In the genomic region with DNA sequence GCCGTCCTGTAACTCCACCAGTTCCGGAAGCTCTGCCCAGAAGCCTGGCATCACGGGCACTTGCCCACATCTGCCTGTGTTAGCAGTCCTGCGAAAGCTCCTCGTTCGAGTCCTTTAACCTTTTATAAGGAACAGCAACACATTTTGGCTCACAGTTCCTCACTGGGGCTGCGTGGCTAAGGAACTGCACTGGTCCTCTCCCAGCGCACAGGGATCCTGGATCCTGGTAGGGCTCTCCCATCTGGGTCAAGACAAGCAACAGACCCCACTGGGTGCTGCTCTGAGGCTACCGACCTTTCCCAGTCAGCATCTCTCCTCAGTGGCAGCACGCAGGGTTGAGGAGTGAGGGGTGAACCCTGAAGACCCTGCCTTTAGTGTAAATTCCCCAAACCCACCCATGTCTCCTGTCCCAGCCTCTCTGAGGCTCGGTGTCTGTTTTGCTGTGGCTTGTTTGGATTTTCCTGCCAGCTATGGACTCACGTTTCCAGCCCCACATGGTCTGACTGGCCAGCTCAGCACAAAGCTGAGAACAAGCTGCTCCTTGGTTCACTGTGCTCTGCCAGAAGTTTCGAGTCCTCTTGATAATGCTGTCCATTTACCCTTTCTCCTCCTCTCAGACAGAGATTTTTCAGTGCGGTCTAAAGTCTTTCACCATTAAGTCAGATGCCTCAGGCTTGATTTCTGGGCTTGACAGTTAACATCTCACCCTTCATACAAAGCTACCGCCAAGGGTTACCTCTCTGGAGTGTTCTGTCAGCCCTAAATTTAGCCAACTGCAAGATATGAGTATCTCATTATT, we compare ENCODE assay signal across 18 cellular contexts.
DNase-seq lines count a peak whose midpoint lies in the region; ATAC-seq and TF ChIP-seq lines count a peak whose summit lies in the region.
"Had no signal": no experiment of that assay in that cellular context is flagged by ENCODE, and none has a peak within 500 bp of the region (broad histone marks: within the 10 kb centered on the region; RNA-seq: fewer than 3 reads in every experiment).

No MANE protein-coding gene starts in this region.

- ATAC-seq in HG02759 (IDR thresholded peaks at IDR 0.05; ENCODE audit: unreplicated experiment), result no peak
- no peak for ATAC-seq in esophagus mucosa
- ATAC-seq: naive thymus-derived CD8-positive, alpha-beta T cell had no signal

- no peak for TF ChIP-seq CTCF in foreskin fibroblast (IDR thresholded peaks at IDR 0.05; ENCODE audit: low read depth, low read length)
- TF ChIP-seq CTCF in neural crest cell (conservative IDR thresholded peaks at IDR 0.05), result no peak

- no peaks in the 10 kb centered on the region for H3K36me3 Mint-ChIP-seq in neural crest cell (ENCODE audit: low read depth)
- H3K36me3 Mint-ChIP-seq: activated naive CD8-positive, alpha-beta T cell treated with anti-CD3 and anti-CD28 coated beads, Interleukin-2, amount 10 ng/mL, durations not matched to agents 7 days and 5 days; naive thymus-derived CD8-positive, alpha-beta T cell had no signal

- peak overlapping the region; percentile 10 for H3K27ac Mint-ChIP-seq in neural crest cell (ENCODE audit: unreplicated experiment)
- H3K27ac Mint-ChIP-seq: activated naive CD8-positive, alpha-beta T cell treated with anti-CD3 and anti-CD28 coated beads, Interleukin-2, amount 10 ng/mL, durations not matched to agents 7 days and 5 days had no signal

- H3K27me3 Mint-ChIP-seq in neural crest cell (ENCODE audit: low read depth), result peaks cover 24% of the 10 kb centered on the region

- peaks cover 9% of the 10 kb centered on the region for H3K4me1 Mint-ChIP-seq in neural crest cell

- H3K4me3 Mint-ChIP-seq in neural crest cell, result no peak overlapping the region
- H3K4me3 Mint-ChIP-seq: activated naive CD8-positive, alpha-beta T cell treated with anti-CD3 and anti-CD28 coated beads, Interleukin-2, amount 10 ng/mL, durations not matched to agents 7 days and 5 days; naive thymus-derived CD8-positive, alpha-beta T cell had no signal

- H3K9me3 Mint-ChIP-seq in neural crest cell, result no peaks in the 10 kb centered on the region
- H3K9me3 Mint-ChIP-seq: activated naive CD8-positive, alpha-beta T cell treated with anti-CD3 and anti-CD28 coated beads, Interleukin-2, amount 10 ng/mL, durations not matched to agents 7 days and 5 days; naive thymus-derived CD8-positive, alpha-beta T cell had no signal

- H3K4me3 ChIP-seq in foreskin fibroblast (ENCODE audit: low read depth in 1 of 2, low read length in 2 of 2), result no peak overlapping the region
- H3K4me3 ChIP-seq: cardiac muscle cell, gastrocnemius medialis, lower lobe of right lung, stomach had no signal

- peak; percentile 16 for DNase-seq in Ammon's horn (ENCODE audit: low spot score)
- DNase-seq in RPMI7951 (ENCODE audit: low read depth), result peak; percentile 79
- peak; percentile 12 to 56 for DNase-seq in foreskin fibroblast
- DNase-seq in neural crest cell (ENCODE audit: low read depth, low spot score), result no peak
- DNase-seq in NK-92 treated with Interleukin-12 subunit alpha and Interleukin-12 subunit beta, amount 100 ng/mL, for 24 hours (lab: John Stamatoyannopoulos, UW), result no peak
- no peak for DNase-seq in amniotic stem cell (lab: John Stamatoyannopoulos, UW)
- DNase-seq: activated CD4-positive, alpha-beta T cell treated with anti-CD3 and anti-CD28 coated beads, Interleukin-2, amount 50 U/mL, for 4 hours; activated naive CD8-positive, alpha-beta T cell treated with anti-CD3 and anti-CD28 coated beads, Interleukin-2, amount 10 ng/mL, durations not matched to agents 7 days and 5 days; effector memory CD4-positive, alpha-beta T cell; gastrocnemius medialis; naive thymus-derived CD8-positive, alpha-beta T cell; NCI-H1930; retina had no signal

Comparison
In these comparisons a context has a peak if more than half of its experiments do, and no peak if none do; other contexts are left out.
1. DNase-seq: peak in Ammon's horn (single experiment), RPMI7951 (single experiment) and foreskin fibroblast (2 of 2); none in neural crest cell (single experiment), NK-92 treated with Interleukin-12 subunit alpha and Interleukin-12 subunit beta, amount 100 ng/mL, for 24 hours (single experiment) and amniotic stem cell (single experiment).